18 cellular contexts compared by ENCODE assay signal in the genomic region with DNA sequence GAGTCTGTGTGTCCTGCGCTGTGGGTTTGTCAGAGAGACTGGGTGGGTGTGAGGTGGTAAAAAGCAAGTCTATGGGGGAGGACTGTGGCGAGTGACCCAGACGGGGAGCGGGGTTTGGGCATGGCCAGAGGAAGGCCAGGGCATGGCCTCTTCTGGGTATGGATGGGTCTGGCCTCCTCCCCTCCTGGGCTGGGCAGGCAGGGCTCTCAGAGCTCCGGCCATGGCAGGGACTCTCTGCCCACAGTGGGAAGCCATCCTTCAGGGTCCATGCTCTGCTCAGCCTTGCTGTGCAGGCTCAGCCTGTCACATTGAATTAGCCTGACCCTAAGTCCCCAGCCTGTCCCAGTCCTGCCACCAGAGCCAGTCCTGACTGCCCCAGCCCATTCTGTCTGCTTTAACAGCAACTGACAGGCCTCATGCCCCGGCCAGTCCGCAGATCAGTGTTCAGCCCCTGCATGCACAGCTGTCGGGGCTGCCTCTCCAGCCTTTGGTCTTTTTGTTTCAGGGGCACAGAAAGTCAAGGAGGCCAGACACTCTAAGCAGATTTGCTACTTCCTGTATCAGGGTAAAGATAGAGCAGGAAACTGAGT. TPM values are rescaled to one million over a fixed set of nuclear protein-coding genes. Genes with fewer than 3 reads are reported as not detected.
"Had no signal": no experiment of that assay in that cellular context is flagged by ENCODE, and none has a peak within 500 bp of the region (broad histone marks: within the 10 kb centered on the region; RNA-seq: fewer than 3 reads in every experiment).

No MANE protein-coding gene starts in this region.

- H3K36me3 ChIP-seq: suprapubic skin had no signal

- H3K27me3 ChIP-seq: suprapubic skin had no signal

- H3K27ac Mint-ChIP-seq: activated T-helper 1 cell treated with anti-CD3 and anti-CD28 coated beads, Interleukin-12 subunit alpha, Interleukin-12 subunit beta, Interleukin-2, Interleukin-4 antibody, amounts not matched to agents 30 ng/mL and 10 ng/mL and 1 ng/mL, durations not matched to agents 14 hours and 24 hours and 36 hours; brain; dendritic cell treated with granulocyte-macrophage colony-stimulating factor and Interleukin-4, amounts not matched to agents 40 ng/mL and 50 ng/mL, for 4 days had no signal

- ATAC-seq: naive thymus-derived CD4-positive, alpha-beta T cell; psoas muscle; sciatic nerve had no signal

- H3K36me3 Mint-ChIP-seq: brain had no signal

- H3K9me3 Mint-ChIP-seq: activated T-helper 1 cell treated with anti-CD3 and anti-CD28 coated beads, Interleukin-12 subunit alpha, Interleukin-12 subunit beta, Interleukin-2, Interleukin-4 antibody, amounts not matched to agents 30 ng/mL and 10 ng/mL and 1 ng/mL, durations not matched to agents 14 hours and 24 hours and 36 hours; dendritic cell treated with granulocyte-macrophage colony-stimulating factor and Interleukin-4, amounts not matched to agents 40 ng/mL and 50 ng/mL, for 4 days; naive thymus-derived CD4-positive, alpha-beta T cell had no signal

- H3K4me3 ChIP-seq: lung, psoas muscle, suprapubic skin had no signal

- H3K27ac ChIP-seq: psoas muscle, suprapubic skin had no signal

- H3K9me3 ChIP-seq: psoas muscle, suprapubic skin had no signal

- DNase-seq: activated CD4-positive, alpha-beta T cell treated with anti-CD3 and anti-CD28 coated beads, Interleukin-2, amount 50 U/mL, for 4 hours; activated naive CD4-positive, alpha-beta T cell treated with anti-CD3 and anti-CD28 coated beads, Interleukin-2, amount 50 U/mL, for 16 hours; amygdala; hippocampal formation; psoas muscle; stimulated activated CD4-positive, alpha-beta T cell treated with anti-CD3 and anti-CD28 coated beads, Interleukin-12 subunit alpha, Interleukin-12 subunit beta, amount 100 ng/mL, for 4 hours; stimulated activated naive CD4-positive, alpha-beta T cell treated with Interleukin-2 at 50 U/mL for 16 hours; T-helper 2 cell had no signal

- H3K4me3 Mint-ChIP-seq: activated T-helper 1 cell treated with anti-CD3 and anti-CD28 coated beads, Interleukin-12 subunit alpha, Interleukin-12 subunit beta, Interleukin-2, Interleukin-4 antibody, amounts not matched to agents 30 ng/mL and 10 ng/mL and 1 ng/mL, durations not matched to agents 14 hours and 24 hours and 36 hours; brain; dendritic cell treated with granulocyte-macrophage colony-stimulating factor and Interleukin-4, amounts not matched to agents 40 ng/mL and 50 ng/mL, for 4 days; naive thymus-derived CD4-positive, alpha-beta T cell had no signal

- H3K4me1 ChIP-seq: psoas muscle had no signal

RNA-seq across cellular contexts. Expression of a gene that starts 7.9 kb away (rescaled TPM):
- total RNA-seq: activated T-helper 1 cell treated with anti-CD3 and anti-CD28 coated beads, Interleukin-12 subunit alpha, Interleukin-12 subunit beta, Interleukin-2, Interleukin-4 antibody, amounts not matched to agents 30 ng/mL and 10 ng/mL and 1 ng/mL, durations not matched to agents 14 hours and 24 hours and 36 hours; glomerular endothelial cell; lung; omental fat pad; psoas muscle; sciatic nerve; suprapubic skin; urinary bladder had no signal
- polyA plus RNA-seq: lung; naive thymus-derived CD4-positive, alpha-beta T cell had no signal
